ENCODE assay signal across 1 cellular context in genomic region chr17:40818343-40818732, GRCh38.
TF ChIP-seq lines count a peak whose summit lies in the region.

No MANE protein-coding gene starts in this region.

TF ChIP-seq in endothelial cell of umbilical vein, 7 proteins besides CTCF, POLR2A, EP300 and RAD21:
- TF ChIP-seq GATA2 (IDR thresholded peaks at IDR 0.05; ENCODE audit: insufficient read depth, insufficient read length, low read depth, low read length) (no peak), FOS (IDR thresholded peaks at IDR 0.05; ENCODE audit: borderline replicate concordance, insufficient read depth, low read length) (no peak), EZH2 (IDR thresholded peaks at IDR 0.05; ENCODE audit: borderline replicate concordance, low read depth, low read length, severe bottlenecking) (no peak), MYC (IDR thresholded peaks at IDR 0.05; ENCODE audit: low read depth, low read length) (no peak)
